In genomic region chr1:26290061-26290415, GRCh38 we compare ENCODE assay signal across 9 cellular contexts. TPM values are rescaled to one million over a fixed set of nuclear protein-coding genes. Genes with fewer than 3 reads are reported as not detected.
A peak's percentile ranks its signal among the peaks of the same experiment; 100 is the strongest.
DNase-seq lines count a peak whose midpoint lies in the region; TF ChIP-seq lines count a peak whose summit lies in the region.
"Had no signal": no experiment of that assay in that cellular context is flagged by ENCODE, and none has a peak within 500 bp of the region (broad histone marks: within the 10 kb centered on the region; RNA-seq: fewer than 3 reads in every experiment).

No MANE protein-coding gene starts in this region.

- no TSS peak for BruUV-seq in mammary epithelial cell (replicated peaks; lab: Mats Ljungman, UMichigan)

- H4K20me1 ChIP-seq in mammary epithelial cell (ENCODE audit: insufficient read depth, low read length): no peaks in the 10 kb centered on the region

- H3K4me1 Mint-ChIP-seq in osteocyte (ENCODE audit: unreplicated experiment): peaks cover 11% of the 10 kb centered on the region

- H3K27me3 Mint-ChIP-seq in osteocyte (ENCODE audit: unreplicated experiment): no peaks in the 10 kb centered on the region

- H3K4me3 Mint-ChIP-seq in osteocyte (ENCODE audit: unreplicated experiment): no peak overlapping the region

- TF ChIP-seq CTCF in GM12865 (IDR thresholded peaks at IDR 0.05; ENCODE audit: insufficient read depth, low read depth, low read length, missing control alignments) (no peak), coronary artery (IDR thresholded peaks at IDR 0.05) (no peak), osteocyte (IDR thresholded peaks at IDR 0.05) (no peak), mammary epithelial cell (conservative IDR thresholded peaks at IDR 0.05 in 1 of 2, IDR thresholded peaks at IDR 0.05 in 1 of 2; ENCODE audit: extremely low read depth in 1 of 2, insufficient read depth in 1 of 2, low read depth in 1 of 2, low read length in 2 of 2) (no peak)

- 79% methylated on average over 5 of the region's 6 CpGs for WGBS in mammary epithelial cell (ENCODE audit: low coverage, missing lambda C conversion rate)

- no peaks in the 10 kb centered on the region for H3K79me2 ChIP-seq in mammary epithelial cell (ENCODE audit: insufficient read depth, low read length)

- CTCF ChIA-PET in mammary epithelial cell (lab: Charles Lee; ENCODE audit: low non-redundant PET): no interaction called here

- H3K27me3 ChIP-seq in mammary epithelial cell (ENCODE audit: insufficient read depth, low read length): no peaks in the 10 kb centered on the region

- H3K36me3 Mint-ChIP-seq in osteocyte (ENCODE audit: unreplicated experiment): no peaks in the 10 kb centered on the region

- H3K27ac ChIP-seq in coronary artery (peak overlapping the region; percentile 16 to 76), skin epidermis (peak overlapping the region in 20 of 21 experiments; percentile 60 to 98 (median 84)), mammary epithelial cell (ENCODE audit: insufficient read depth, low read depth, low read length) (no peak overlapping the region)

- H3K4me3 ChIP-seq in GM12865 (ENCODE audit: low read depth, low read length): peak overlapping the region; percentile 34
- H3K4me3 ChIP-seq in coronary artery: no peak overlapping the region
- H3K4me3 ChIP-seq in skin epidermis: no peak overlapping the region
- H3K4me3 ChIP-seq in mammary epithelial cell (replicated peaks in 1 of 3; ENCODE audit: insufficient read depth in 1 of 3, low read depth in 2 of 3, low read length in 3 of 3): no peak overlapping the region

- no peaks in the 10 kb centered on the region for H3K9me3 Mint-ChIP-seq in osteocyte (ENCODE audit: unreplicated experiment)

- H3K4me2 ChIP-seq in mammary epithelial cell (ENCODE audit: insufficient read depth, low read depth, low read length): no peak overlapping the region

- H3K9me3 ChIP-seq in mammary epithelial cell (replicated peaks; ENCODE audit: insufficient read depth, low read length): no peaks in the 10 kb centered on the region

- in situ Hi-C loops in mammary epithelial cell (cut with MboI; ENCODE audit: low sequenced_read_pairs in 2 of 2): loop anchor here in 1 of 2 donors (25.0 kb wide), 2 partner anchors 97 to 403 kb away; partner anchors contain the start of gene PAQR7

- peaks cover 6% of the 10 kb centered on the region for H3K4me1 ChIP-seq in mammary epithelial cell (ENCODE audit: insufficient read depth, low read length)

- no peak overlapping the region for H2AFZ ChIP-seq in mammary epithelial cell (ENCODE audit: low read depth, low read length)

- intact Hi-C loops in mammary epithelial cell (cut with micrococcal nuclease): no loop called here

- no peak overlapping the region for H3K27ac Mint-ChIP-seq in osteocyte (ENCODE audit: unreplicated experiment)

- dilution Hi-C loops in mammary epithelial cell (cut with HindIII; ENCODE audit: low sequenced_read_pairs): no loop called here

- no peaks in the 10 kb centered on the region for H3K36me3 ChIP-seq in mammary epithelial cell (ENCODE audit: insufficient read depth, low read length)

- DNase-seq in GM12865 (ENCODE audit: low read depth) (no peak), NOMO-1 (lab: John Stamatoyannopoulos, UW; ENCODE audit: unreplicated experiment in 2 of 2) (peak; percentile 33 to 55), coronary artery (ENCODE audit: low spot score) (no peak), osteocyte (ENCODE audit: extremely low spot score, unreplicated experiment) (no peak), DMS79 (lab: John Stamatoyannopoulos, UW) (no peak), mammary epithelial cell (no peak)
- DNase-seq: NCI-H345 had no signal

- H3K9ac ChIP-seq in mammary epithelial cell (ENCODE audit: insufficient read depth, low read length): no peak overlapping the region

RNA-seq across cellular contexts. Expression of gene SH3BGRL3, which starts 10.2 kb away (rescaled TPM):
- total RNA-seq in osteocyte (138 and 140 TPM in 2 replicates), mammary epithelial cell (100 to 1,000 TPM in 1 of 2 donors, 10 to 100 TPM in 1; 15.8 to 497 TPM)
- polyA plus RNA-seq in mammary epithelial cell: 235 TPM
- polyA minus RNA-seq in mammary epithelial cell: 653 TPM

RNA-seq across cellular contexts. Expression of gene UBXN11, which starts 16.4 kb away (rescaled TPM):
- 16.6 and 17.0 TPM in 2 replicates for total RNA-seq in osteocyte
- total RNA-seq in mammary epithelial cell: 10 to 100 TPM in 1 of 2 donors, 1 to 10 TPM in 1; 6.2 to 12.9 TPM
- 8.5 TPM for polyA plus RNA-seq in mammary epithelial cell
- polyA minus RNA-seq in mammary epithelial cell: 4.5 TPM

RNA-seq across cellular contexts. Expression of gene CD52, which starts 27.7 kb away (rescaled TPM):
- total RNA-seq in osteocyte (not detected in 2 replicates), mammary epithelial cell (not detected)
- polyA plus RNA-seq in mammary epithelial cell: 0.27 TPM
- polyA minus RNA-seq in mammary epithelial cell: not detected
- total RNA-seq: astrocyte had no signal

RNA-seq across cellular contexts. Expression of gene CEP85, which starts 56.0 kb away (rescaled TPM):
- total RNA-seq in osteocyte (16.5 and 17.7 TPM in 2 replicates), mammary epithelial cell (10 to 100 TPM; 14.3 to 16.9 TPM)
- 16.7 TPM for polyA plus RNA-seq in mammary epithelial cell
- polyA minus RNA-seq in mammary epithelial cell: 26.8 TPM

Comparison
In these comparisons a context has a peak if more than half of its experiments do, and no peak if none do; other contexts are left out.
1. DNase-seq: peak in NOMO-1 (2 of 2); none in GM12865 (single experiment), coronary artery (single experiment), osteocyte (single experiment), DMS79 (single experiment) and mammary epithelial cell (single experiment).